Comparison of ENCODE assay signal across 13 cellular contexts in the genomic region with DNA sequence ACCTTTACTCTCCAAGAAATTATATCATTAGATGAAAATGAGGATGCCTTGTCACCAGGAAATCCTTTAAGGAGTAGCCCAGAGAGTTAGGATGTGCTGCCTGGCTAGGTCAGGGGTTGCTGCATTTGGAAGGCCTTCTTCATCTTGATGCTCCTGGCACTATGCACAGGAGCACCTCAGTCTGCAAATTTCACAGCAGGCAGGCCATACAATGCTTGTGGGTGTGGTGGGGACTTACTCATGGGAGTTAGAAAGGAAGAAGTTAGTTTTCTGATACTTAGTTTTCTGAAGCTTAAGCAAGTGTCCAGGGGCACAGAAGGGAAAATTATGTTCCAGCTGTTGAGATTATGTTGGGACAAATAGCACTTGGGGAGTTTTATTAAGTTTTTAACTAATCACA. TPM values are rescaled to one million over a fixed set of nuclear protein-coding genes. Genes with fewer than 3 reads are reported as not detected.
DNase-seq lines count a peak whose midpoint lies in the region; TF ChIP-seq lines count a peak whose summit lies in the region.
"Had no signal": no experiment of that assay in that cellular context is flagged by ENCODE, and none has a peak within 500 bp of the region (broad histone marks: within the 10 kb centered on the region; RNA-seq: fewer than 3 reads in every experiment).

No MANE protein-coding gene starts in this region.

- POLR2A ChIA-PET in GM10248 (lab: Yijun Ruan, JAX): no interaction called here
- POLR2A ChIA-PET in OCI-LY7 (lab: Charles Lee): interaction anchor here (0.5 kb wide), 1 partner anchor 11 kb away, joined by 3 read pairs; no protein-coding TSS in a partner anchor

- H3K79me2 ChIP-seq in osteoblast (ENCODE audit: insufficient read depth, low read length): no peaks in the 10 kb centered on the region
- H3K79me2 ChIP-seq in OCI-LY7 (ENCODE audit: insufficient read depth, low read depth, low read length): no peaks in the 10 kb centered on the region

- H3K4me1 ChIP-seq in esophagus muscularis mucosa: peaks cover 17 to 41% (median 38%) of the 10 kb centered on the region in 4 donors
- peaks cover 6% of the 10 kb centered on the region for H3K4me1 ChIP-seq in osteoblast (ENCODE audit: insufficient read depth, low read length)
- no peaks in the 10 kb centered on the region for H3K4me1 ChIP-seq in OCI-LY7 (ENCODE audit: insufficient read depth, low read length, poor library complexity, severe bottlenecking)
- H3K4me1 ChIP-seq: BE2C, Caco-2 had no signal

- no peak overlapping the region for H3K4me2 ChIP-seq in osteoblast (ENCODE audit: insufficient read depth, low read length)
- H3K4me2 ChIP-seq in OCI-LY7 (ENCODE audit: low read length): no peak overlapping the region

- BruUV-seq in OCI-LY7 (replicated peaks; lab: Mats Ljungman, UMichigan): no TSS peak

- TF ChIP-seq CTCF in GM13977 (IDR thresholded peaks at IDR 0.05; ENCODE audit: extremely low read depth, insufficient read depth, missing control alignments) (no peak), esophagus muscularis mucosa (IDR thresholded peaks at IDR 0.05) (no peak), osteoblast (IDR thresholded peaks at IDR 0.05; ENCODE audit: extremely low read depth, low read depth, low read length) (no peak), GM10248 (IDR thresholded peaks at IDR 0.05; ENCODE audit: control extremely low read depth, extremely low read depth, low read depth, missing control alignments) (no peak), OCI-LY7 (conservative IDR thresholded peaks at IDR 0.05; ENCODE audit: low read length) (no peak)

- H2AFZ ChIP-seq in osteoblast (ENCODE audit: low read length): no peak overlapping the region
- no peak overlapping the region for H2AFZ ChIP-seq in OCI-LY7 (ENCODE audit: low read length)

- intact Hi-C loops in esophagus muscularis mucosa (cut with DNase I) (no loop called here), OCI-LY7 (cut with micrococcal nuclease; ENCODE audit: unreplicated experiment) (no loop called here)

- H3K27ac ChIP-seq in esophagus muscularis mucosa (replicated peaks in 1 of 4): no peak overlapping the region
- no peak overlapping the region for H3K27ac ChIP-seq in osteoblast (ENCODE audit: low read depth, low read length)
- no peak overlapping the region for H3K27ac ChIP-seq in OCI-LY7 (ENCODE audit: low read depth, low read length, poor library complexity, severe bottlenecking)
- H3K27ac ChIP-seq: HL-60 had no signal

- TF ChIP-seq EP300 in esophagus muscularis mucosa (IDR thresholded peaks at IDR 0.05): no peak

- no peaks in the 10 kb centered on the region for H3K9me2 ChIP-seq in OCI-LY7 (ENCODE audit: insufficient read depth, low read length)

- H3K27me3 ChIP-seq in esophagus muscularis mucosa: peaks cover 11 to 94% (median 52%) of the 10 kb centered on the region in 4 donors
- peaks cover 31% of the 10 kb centered on the region for H3K27me3 ChIP-seq in osteoblast (ENCODE audit: insufficient read depth, low read length)
- H3K27me3 ChIP-seq in MG63: no peaks in the 10 kb centered on the region

- no peak for TF ChIP-seq POLR2A in esophagus muscularis mucosa (IDR thresholded peaks at IDR 0.05; ENCODE audit: low read depth)

- H3K9me3 ChIP-seq in esophagus muscularis mucosa: no peaks in the 10 kb centered on the region
- H3K9me3 ChIP-seq in osteoblast (ENCODE audit: low read depth, low read length): no peaks in the 10 kb centered on the region
- no peaks in the 10 kb centered on the region for H3K9me3 ChIP-seq in MG63
- no peaks in the 10 kb centered on the region for H3K9me3 ChIP-seq in OCI-LY7 (ENCODE audit: low read length)
- H3K9me3 ChIP-seq: BE2C, Caco-2 had no signal

- H3K4me3 ChIP-seq in esophagus muscularis mucosa: no peak overlapping the region
- H3K4me3 ChIP-seq in osteoblast (ENCODE audit: insufficient read depth, low read length): no peak overlapping the region
- H3K4me3 ChIP-seq in MG63: no peak overlapping the region
- no peak overlapping the region for H3K4me3 ChIP-seq in OCI-LY7 (ENCODE audit: low read depth, low read length, poor library complexity, severe bottlenecking)

- CTCF ChIA-PET in GM10248 (lab: Yijun Ruan, JAX) (no interaction called here), OCI-LY7 (lab: Charles Lee; ENCODE audit: unreplicated experiment) (no interaction called here)

- H3K36me3 ChIP-seq in esophagus muscularis mucosa: peaks cover 0 to 10% (median 3%) of the 10 kb centered on the region in 4 donors
- H3K36me3 ChIP-seq in osteoblast (ENCODE audit: insufficient read depth, low read length): peaks cover 3% of the 10 kb centered on the region
- no peaks in the 10 kb centered on the region for H3K36me3 ChIP-seq in MG63
- no peaks in the 10 kb centered on the region for H3K36me3 ChIP-seq in OCI-LY7 (ENCODE audit: insufficient read depth, low read length)
- H3K36me3 ChIP-seq: BE2C had no signal

- peak; percentile 12 for DNase-seq in GM13977 (ENCODE audit: low spot score)
- peak; percentile 31 for DNase-seq in esophagus muscularis mucosa (ENCODE audit: extremely low spot score)
- peak; percentile 86 for DNase-seq in osteoblast (ENCODE audit: insufficient read length, low spot score, missing footprints)
- DNase-seq in cerebellar cortex (ENCODE audit: low spot score): no peak
- no peak for DNase-seq in GM10248 (ENCODE audit: extremely low spot score)
- no peak for DNase-seq in MG63
- DNase-seq in OCI-LY7 (ENCODE audit: low spot score): no peak
- DNase-seq: BE2C; C1 segment of cervical spinal cord; Caco-2; CD4-positive, alpha-beta T cell; HCEC 1CT had no signal

- in situ Hi-C loops in GM13977 (cut with MboI; ENCODE audit: low pct_unique_long_range_greater_than_20kb, low sequenced_read_pairs, unreplicated experiment): no loop called here

- H4K20me1 ChIP-seq in osteoblast (ENCODE audit: insufficient read depth, low read length) (no peaks in the 10 kb centered on the region), OCI-LY7 (ENCODE audit: insufficient read depth, low read length) (no peaks in the 10 kb centered on the region)

RNA-seq across cellular contexts. Expression of a gene that starts 11.3 kb away (rescaled TPM):
- total RNA-seq in esophagus muscularis mucosa: 10 to 100 TPM in 3 of 4 donors, 1 to 10 TPM in 1; 8.7 to 27.3 (median 16.1) TPM
- 7.4 and 9.0 TPM in 2 replicates for total RNA-seq in osteoblast
- 2.0 and 5.6 TPM in 2 replicates for total RNA-seq in MG63 (2014; rRNA removed; shearing (Covaris generic); ENCODE audit: low replicate concordance)
- not detected in 2 replicates for total RNA-seq in OCI-LY7 (2014; rRNA removed; shearing (Covaris generic))
- not detected in 2 replicates for total RNA-seq in OCI-LY7 (2022)
- total RNA-seq: Caco-2 had no signal

Comparison
In these comparisons a context has a peak if more than half of its experiments do, and no peak if none do; other contexts are left out.
1. DNase-seq: peak in GM13977 (single experiment), esophagus muscularis mucosa (single experiment) and osteoblast (single experiment); none in cerebellar cortex (single experiment), GM10248 (single experiment), MG63 (single experiment) and OCI-LY7 (single experiment).